Comparison of ENCODE assay signal across 1 cellular context in genomic region chr5:76684756-76685594, GRCh38.
TF ChIP-seq lines count a peak whose summit lies in the region.

No MANE protein-coding gene starts in this region.

TF ChIP-seq in SK-N-SH treated with all-trans-retinoic acid at 6 μM for 48 hours, 23 proteins besides CTCF, POLR2A, EP300 and RAD21:
- TF ChIP-seq POU6F1 (CRISPR knock-in tag; IDR thresholded peaks at IDR 0.05; ENCODE audit: borderline replicate concordance, low read depth) (no peak), ZNF8 (CRISPR knock-in tag; IDR thresholded peaks at IDR 0.05) (no peak), RARB (CRISPR knock-in tag; IDR thresholded peaks at IDR 0.05) (no peak), PATZ1 (CRISPR knock-in tag; IDR thresholded peaks at IDR 0.05; ENCODE audit: borderline replicate concordance) (peak; percentile 16; the same call in 1 of the 2 replicates), ARNTL (CRISPR knock-in tag; IDR thresholded peaks at IDR 0.05; ENCODE audit: borderline replicate concordance, low read depth) (no peak), BACH2 (CRISPR knock-in tag; IDR thresholded peaks at IDR 0.05; ENCODE audit: borderline replicate concordance) (no peak), ZC3H10 (CRISPR knock-in tag; IDR thresholded peaks at IDR 0.05) (peak; percentile 80; the same call in 1 of the 2 replicates), ESRRG (CRISPR knock-in tag; IDR thresholded peaks at IDR 0.05) (no peak), TCF4 (CRISPR knock-in tag; IDR thresholded peaks at IDR 0.05; ENCODE audit: borderline replicate concordance) (peak; percentile 66; the same call in 1 of the 2 replicates), CREB5 (CRISPR knock-in tag; IDR thresholded peaks at IDR 0.05; ENCODE audit: low read depth) (peak; percentile 98), ISL1 (CRISPR knock-in tag; IDR thresholded peaks at IDR 0.05) (peak; percentile 95), TOX (CRISPR knock-in tag; IDR thresholded peaks at IDR 0.05; ENCODE audit: borderline replicate concordance) (no peak), ZNF70 (CRISPR knock-in tag; IDR thresholded peaks at IDR 0.05) (no peak), TSHZ2 (CRISPR knock-in tag; IDR thresholded peaks at IDR 0.05) (no peak), ZNF565 (CRISPR knock-in tag; conservative IDR thresholded peaks at IDR 0.05; ENCODE audit: low read depth) (no peak), OSR1 (CRISPR knock-in tag; IDR thresholded peaks at IDR 0.05) (no peak), ZFP30 (CRISPR knock-in tag; IDR thresholded peaks at IDR 0.05) (no peak), CSRNP3 (CRISPR knock-in tag; IDR thresholded peaks at IDR 0.05) (0 out of 2 replicates have a peak, but pooled peaks have one; percentile 30), CSDC2 (CRISPR knock-in tag; IDR thresholded peaks at IDR 0.05) (peak; percentile 91), PPARA (CRISPR knock-in tag; IDR thresholded peaks at IDR 0.05; ENCODE audit: borderline replicate concordance) (no peak), SNAI2 (CRISPR knock-in tag; IDR thresholded peaks at IDR 0.05) (no peak), GLIS3 (CRISPR knock-in tag; IDR thresholded peaks at IDR 0.05) (peak; percentile 5; the same call in 1 of the 2 replicates), ZFP3 (CRISPR knock-in tag; IDR thresholded peaks at IDR 0.05) (0 out of 2 replicates have a peak, but pooled peaks have one; percentile 31)
